Comparison of ENCODE assay signal across 8 cellular contexts in genomic region chr7:112939589-112940313, GRCh38.
A peak's percentile ranks its signal among the peaks of the same experiment; 100 is the strongest.
DNase-seq lines count a peak whose midpoint lies in the region; ATAC-seq and TF ChIP-seq lines count a peak whose summit lies in the region.

No MANE protein-coding gene starts in this region.

- no peaks in the 10 kb centered on the region for H3K27me3 Mint-ChIP-seq in nephron (ENCODE audit: low read depth)

- H3K4me1 ChIP-seq in HAP-1: peaks cover 16% of the 10 kb centered on the region

- no peaks in the 10 kb centered on the region for H3K9me3 Mint-ChIP-seq in nephron

- H3K4me3 Mint-ChIP-seq in nephron: peak overlapping the region; percentile 84 to 89 (median 87)

- H3K4me3 ChIP-seq in HAP-1 (peak overlapping the region; percentile 87), MG63 (peak overlapping the region; percentile 93)

- in situ Hi-C loops in G401 (cut with HindIII; ENCODE audit: low sequenced_read_pairs): no loop called here
- in situ Hi-C loops in HAP-1 (cut with MboI; ENCODE audit: low sequenced_read_pairs): no loop called here

- H3K27me3 ChIP-seq in HAP-1 (ENCODE audit: low read depth): no peaks in the 10 kb centered on the region
- H3K27me3 ChIP-seq in MG63: no peaks in the 10 kb centered on the region

- TF ChIP-seq CTCF in nephron (IDR thresholded peaks at IDR 0.05; ENCODE audit: unreplicated experiment in 3 of 3): no peak

- peaks cover 24% of the 10 kb centered on the region for H3K4me1 Mint-ChIP-seq in nephron

- H3K9me3 ChIP-seq in HAP-1 (no peaks in the 10 kb centered on the region), MG63 (no peaks in the 10 kb centered on the region)

- DNase-seq in G401 (ENCODE audit: low spot score) (peak; percentile 100), HAP-1 (ENCODE audit: low spot score in 2 of 2) (peak; percentile 97 to 100), MG63 (peak; percentile 97), SHP77 (lab: John Stamatoyannopoulos, UW) (peak; percentile 97 to 98), activated gamma-delta T cell (lab: John Stamatoyannopoulos, UW) (peak; percentile 96), fibroblast of the conjunctiva (ENCODE audit: low read depth) (peak; percentile 99)
- DNase-seq in stimulated activated naive CD8-positive, alpha-beta T cell treated with anti-CD3 and anti-CD28 coated beads, Interleukin-15, Interleukin-2, amounts not matched to agents 100 U/mL and 50 U/mL, for 24 hours: peak; percentile 99

- H3K36me3 ChIP-seq in HAP-1 (replicated peaks) (no peaks in the 10 kb centered on the region), MG63 (no peaks in the 10 kb centered on the region)

- peak; percentile 99 for ATAC-seq in stimulated activated naive CD8-positive, alpha-beta T cell treated with anti-CD3 and anti-CD28 coated beads, Interleukin-15, Interleukin-2, amounts not matched to agents 100 U/mL and 50 U/mL, for 24 hours

- peaks cover 10% of the 10 kb centered on the region for H3K36me3 Mint-ChIP-seq in nephron (ENCODE audit: low read depth)

- peak overlapping the region; percentile 90 to 96 (median 94) for H3K27ac Mint-ChIP-seq in nephron

Comparison
In these comparisons a context has a peak if more than half of its experiments do, and no peak if none do; other contexts are left out.
1. Peak in every context shown above with its lines: DNase-seq, ATAC-seq and H3K4me3 ChIP-seq.